26 cellular contexts compared by ENCODE assay signal in genomic region chr6:43934803-43935602, GRCh38.
DNase-seq lines count a peak whose midpoint lies in the region; ATAC-seq and TF ChIP-seq lines count a peak whose summit lies in the region.
"Had no signal": no experiment of that assay in that cellular context is flagged by ENCODE, and none has a peak within 500 bp of the region (broad histone marks: within the 10 kb centered on the region; RNA-seq: fewer than 3 reads in every experiment).

No MANE protein-coding gene starts in this region.

- H3K9me3 Mint-ChIP-seq in progenitor cell of endocrine pancreas (ENCODE audit: low read depth) (no peaks in the 10 kb centered on the region), type B pancreatic cell (no peaks in the 10 kb centered on the region)
- H3K9me3 Mint-ChIP-seq: activated naive CD8-positive, alpha-beta T cell treated with anti-CD3 and anti-CD28 coated beads for 36 hours; mesothelial cell of epicardium; naive B cell; stimulated activated memory B cell treated with anti-CD40 and anti-IgM and Interleukin-4, amounts not matched to agents 10 μg/mL and 1 μg/mL and 100 μg/mL, for 72 hours; T-cell had no signal

- H3K4me3 Mint-ChIP-seq in progenitor cell of endocrine pancreas (ENCODE audit: low read depth): no peak overlapping the region
- H3K4me3 Mint-ChIP-seq in type B pancreatic cell: no peak overlapping the region
- H3K4me3 Mint-ChIP-seq: activated naive CD8-positive, alpha-beta T cell treated with anti-CD3 and anti-CD28 coated beads for 36 hours; mesothelial cell of epicardium; naive B cell; stimulated activated memory B cell treated with anti-CD40 and anti-IgM and Interleukin-4, amounts not matched to agents 10 μg/mL and 1 μg/mL and 100 μg/mL, for 72 hours; T-cell had no signal

- no peak for ATAC-seq in GM21423 (IDR thresholded peaks at IDR 0.05; ENCODE audit: unreplicated experiment)
- ATAC-seq: HCT116; stimulated activated memory B cell treated with anti-CD40 and anti-IgM and Interleukin-4, amounts not matched to agents 10 μg/mL and 1 μg/mL and 100 μg/mL, for 72 hours; T-cell had no signal

- POLR2A ChIA-PET in HEK293 (lab: Yijun Ruan, JAX): no interaction called here

- H3K4me3 ChIP-seq in HEK293 (ENCODE audit: low read depth, low read length) (no peak overlapping the region), SJSA1 (no peak overlapping the region)
- H3K4me3 ChIP-seq: left ventricle myocardium inferior, ovary had no signal

- H3K9me3 ChIP-seq in HEK293 (ENCODE audit: control insufficient read depth, insufficient read depth, low read depth, low read length): no peaks in the 10 kb centered on the region
- H3K9me3 ChIP-seq in SJSA1 (replicated peaks): no peaks in the 10 kb centered on the region
- H3K9me3 ChIP-seq: left ventricle myocardium inferior, ovary had no signal

- H3K4me1 Mint-ChIP-seq in progenitor cell of endocrine pancreas (ENCODE audit: low read depth) (peaks cover 46% of the 10 kb centered on the region), type B pancreatic cell (ENCODE audit: unreplicated experiment) (peaks cover 47% of the 10 kb centered on the region)
- H3K4me1 Mint-ChIP-seq: activated naive CD8-positive, alpha-beta T cell treated with anti-CD3 and anti-CD28 coated beads for 36 hours; naive B cell; T-cell had no signal

- H3K27me3 Mint-ChIP-seq in progenitor cell of endocrine pancreas: no peaks in the 10 kb centered on the region
- peaks cover 10% of the 10 kb centered on the region for H3K27me3 Mint-ChIP-seq in type B pancreatic cell
- H3K27me3 Mint-ChIP-seq: activated naive CD8-positive, alpha-beta T cell treated with anti-CD3 and anti-CD28 coated beads for 36 hours; stimulated activated memory B cell treated with anti-CD40 and anti-IgM and Interleukin-4, amounts not matched to agents 10 μg/mL and 1 μg/mL and 100 μg/mL, for 72 hours had no signal

- peak overlapping the region; percentile 48 for H3K27ac Mint-ChIP-seq in progenitor cell of endocrine pancreas
- no peak overlapping the region for H3K27ac Mint-ChIP-seq in type B pancreatic cell
- H3K27ac Mint-ChIP-seq: activated naive CD8-positive, alpha-beta T cell treated with anti-CD3 and anti-CD28 coated beads for 36 hours; mesothelial cell of epicardium; stimulated activated memory B cell treated with anti-CD40 and anti-IgM and Interleukin-4, amounts not matched to agents 10 μg/mL and 1 μg/mL and 100 μg/mL, for 72 hours; T-cell had no signal

- H3K36me3 ChIP-seq in HEK293 (ENCODE audit: control insufficient read depth in 2 of 2, insufficient read depth in 1 of 2, low read length in 2 of 2) (no peaks in the 10 kb centered on the region), SJSA1 (no peaks in the 10 kb centered on the region)
- H3K36me3 ChIP-seq: left ventricle myocardium inferior, ovary had no signal

- DNase-seq in SJSA1 (ENCODE audit: low read depth in 1 of 2, low spot score in 2 of 2) (no peak), islet precursor cell (peak; percentile 34), progenitor cell of endocrine pancreas (ENCODE audit: low spot score, unreplicated experiment) (no peak), NCI-H748 treated with DMSO at 0.1 percent for 48 hours (lab: John Stamatoyannopoulos, UW) (no peak), type B pancreatic cell (ENCODE audit: extremely low spot score, unreplicated experiment) (no peak)
- DNase-seq: activated CD4-positive, alpha-beta T cell treated with anti-CD3 and anti-CD28 coated beads, Interleukin-2, amount 50 U/mL, for 4 hours; activated CD8-positive, alpha-beta memory T cell treated with anti-CD3 and anti-CD28 coated beads, Interleukin-2, amount 50 U/mL, for 4 hours; activated naive CD8-positive, alpha-beta T cell treated with anti-CD3 and anti-CD28 coated beads for 36 hours; Calu3; caudate nucleus; hypothalamus; naive B cell; NCI-H1092; NCI-H1694 treated with DMSO at 0.1 percent for 48 hours; NCI-H526; stimulated activated CD4-positive, alpha-beta T cell treated with anti-CD3 and anti-CD28 coated beads, Interleukin-4, amount 100 ng/mL, for 24 hours; T-cell had no signal

- H3K36me3 Mint-ChIP-seq in progenitor cell of endocrine pancreas (ENCODE audit: insufficient read depth): no peaks in the 10 kb centered on the region
- H3K36me3 Mint-ChIP-seq in type B pancreatic cell: no peaks in the 10 kb centered on the region
- H3K36me3 Mint-ChIP-seq: activated naive CD8-positive, alpha-beta T cell treated with anti-CD3 and anti-CD28 coated beads for 36 hours; mesothelial cell of epicardium; naive B cell; stimulated activated memory B cell treated with anti-CD40 and anti-IgM and Interleukin-4, amounts not matched to agents 10 μg/mL and 1 μg/mL and 100 μg/mL, for 72 hours; T-cell had no signal

- CTCF ChIA-PET in HEK293 (lab: Yijun Ruan, JAX): interaction anchor here (0.5 to 1.4 kb wide), 3 partner anchors 31 to 166 kb away, joined by 3 to 7 read pairs (median 3); no protein-coding TSS in a partner anchor

- H3K4me1 ChIP-seq in HEK293 (ENCODE audit: control insufficient read depth, insufficient read depth, low read length) (peaks cover 15% of the 10 kb centered on the region), SJSA1 (replicated peaks) (peaks cover 52% of the 10 kb centered on the region)

- TF ChIP-seq CTCF in HEK293 (tag by site-specific recombination; IDR thresholded peaks at IDR 0.05) (no peak), progenitor cell of endocrine pancreas (IDR thresholded peaks at IDR 0.05; ENCODE audit: unreplicated experiment) (no peak), type B pancreatic cell (conservative IDR thresholded peaks at IDR 0.05) (no peak)

- H3K27ac ChIP-seq in HEK293 (ENCODE audit: extremely low read depth, low read depth, low read length) (no peak overlapping the region), SJSA1 (peak overlapping the region; percentile 67)
- H3K27ac ChIP-seq: C4-2B, HL-60, left ventricle myocardium inferior, ovary had no signal

- H3K27me3 ChIP-seq in SJSA1 (replicated peaks): no peaks in the 10 kb centered on the region
- H3K27me3 ChIP-seq: ovary had no signal

TF ChIP-seq in HEK293, 187 proteins besides CTCF, POLR2A, EP300 and RAD21:
- TF ChIP-seq ZNF416 (tag by site-specific recombination; IDR thresholded peaks at IDR 0.05) (no peak), ZNF366 (tag by site-specific recombination; conservative IDR thresholded peaks at IDR 0.05) (peak; percentile 85), EGR2 (tag by site-specific recombination; IDR thresholded peaks at IDR 0.05; ENCODE audit: low read depth) (peak; percentile 58), ZNF248 (tag by site-specific recombination; IDR thresholded peaks at IDR 0.05) (no peak), ZBTB8A (tag by site-specific recombination; IDR thresholded peaks at IDR 0.05) (0 out of 2 replicates have a peak, but pooled peaks have one; percentile 12), ZFHX2 (tag by site-specific recombination; conservative IDR thresholded peaks at IDR 0.05) (peak; percentile 77), KLF1 (tag by site-specific recombination; IDR thresholded peaks at IDR 0.05) (no peak)
